Comparison of ENCODE assay signal across 18 cellular contexts in the genomic region with DNA sequence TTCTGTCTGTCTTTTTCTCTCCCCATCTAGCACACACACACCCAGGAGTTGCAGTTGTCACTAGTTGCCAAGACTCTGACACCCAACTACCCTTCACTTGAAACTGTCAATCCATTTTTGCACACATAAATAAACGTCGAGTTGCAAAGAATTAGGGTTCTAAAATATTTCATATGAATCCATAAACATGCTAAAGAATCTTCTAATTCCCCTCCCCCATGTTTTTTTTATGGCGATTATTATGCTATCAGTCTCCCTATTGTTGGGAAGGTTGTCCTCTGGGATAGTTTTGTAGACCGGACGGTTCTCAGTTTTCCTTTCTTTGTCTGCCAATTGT.
DNase-seq lines count a peak whose midpoint lies in the region; ATAC-seq and TF ChIP-seq lines count a peak whose summit lies in the region.
"Had no signal": no experiment of that assay in that cellular context is flagged by ENCODE, and none has a peak within 500 bp of the region (broad histone marks: within the 10 kb centered on the region; RNA-seq: fewer than 3 reads in every experiment).

No MANE protein-coding gene starts in this region.

- no peaks in the 10 kb centered on the region for H3K27me3 ChIP-seq in thoracic aorta (replicated peaks; ENCODE audit: insufficient read depth)
- no peaks in the 10 kb centered on the region for H3K27me3 ChIP-seq in Peyer's patch
- H3K27me3 ChIP-seq: upper lobe of right lung had no signal

- H3K36me3 ChIP-seq in thoracic aorta (no peaks in the 10 kb centered on the region), Peyer's patch (no peaks in the 10 kb centered on the region)
- H3K36me3 ChIP-seq: upper lobe of right lung had no signal

- H3K4me1 ChIP-seq in thoracic aorta (ENCODE audit: control insufficient read depth in 1 of 2, low read depth in 2 of 2) (peaks cover 4 to 52% of the 10 kb centered on the region in 2 donors), Peyer's patch (no peaks in the 10 kb centered on the region)
- H3K4me1 ChIP-seq: A549 had no signal

- TF ChIP-seq POLR2A in Peyer's patch (IDR thresholded peaks at IDR 0.05), result no peak

- TF ChIP-seq CTCF in thoracic aorta (IDR thresholded peaks at IDR 0.05) (no peak), Peyer's patch (IDR thresholded peaks at IDR 0.05) (no peak)

- peak overlapping the region; percentile 82 for H3K27ac ChIP-seq in angular gyrus (ENCODE audit: low read depth, low read length)
- peak overlapping the region; percentile 35 to 53 for H3K27ac ChIP-seq in thoracic aorta
- H3K27ac ChIP-seq in Peyer's patch, result no peak overlapping the region
- H3K27ac ChIP-seq: A549, upper lobe of right lung had no signal

- peak; percentile 58 for DNase-seq in NCI-H345 treated with DMSO at 0.1 percent for 48 hours (lab: John Stamatoyannopoulos, UW; ENCODE audit: unreplicated experiment)
- no peak for DNase-seq in NCI-H345 (lab: John Stamatoyannopoulos, UW)
- DNase-seq in medulla oblongata (ENCODE audit: extremely low spot score), result peak; percentile 53
- no peak for DNase-seq in thoracic aorta (ENCODE audit: low spot score)
- no peak for DNase-seq in UCSD-AML1 (lab: John Stamatoyannopoulos, UW; ENCODE audit: unreplicated experiment)
- DNase-seq in Peyer's patch, result no peak
- DNase-seq: activated effector memory CD4-positive, alpha-beta T cell treated with Interleukin-2 at 50 U/mL for 16 hours; DND-41; islet precursor cell; occipital lobe; SHP77 treated with DMSO at 0.1 percent for 48 hours; upper lobe of right lung had no signal

- H3K4me3 ChIP-seq in thoracic aorta, result peak overlapping the region; percentile 63
- no peak overlapping the region for H3K4me3 ChIP-seq in Peyer's patch
- H3K4me3 ChIP-seq: A549, smooth muscle cell, upper lobe of right lung had no signal

- no peak for ATAC-seq in thoracic aorta (ENCODE audit: insufficient number of reproducible peaks, low FRiP score, low read depth)
- no peak for ATAC-seq in HG03378 (IDR thresholded peaks at IDR 0.05; ENCODE audit: unreplicated experiment)
- ATAC-seq: A549; activated CD4-positive, CD25-positive, alpha-beta regulatory T cell treated with anti-CD3 and anti-CD28 coated beads, Interleukin-2, amount 50 U/mL, for 24 hours; HepG2; upper lobe of right lung had no signal

- H3K9me3 ChIP-seq in thoracic aorta (no peaks in the 10 kb centered on the region), Peyer's patch (no peaks in the 10 kb centered on the region)
- H3K9me3 ChIP-seq: A549, upper lobe of right lung had no signal

Comparison
In these comparisons a context has a peak if more than half of its experiments do, and no peak if none do; other contexts are left out.
1. DNase-seq: peak in NCI-H345 treated with DMSO at 0.1 percent for 48 hours (single experiment) and medulla oblongata (single experiment); none in NCI-H345 (single experiment), thoracic aorta (single experiment), UCSD-AML1 (single experiment) and Peyer's patch (0 of 3).
2. H3K27ac ChIP-seq: peak in angular gyrus (single experiment) and thoracic aorta (2 of 2); none in Peyer's patch (0 of 4).